Comparison of ENCODE assay signal across 9 cellular contexts in genomic region chr12:79127268-79127895, GRCh38.
A peak's percentile ranks its signal among the peaks of the same experiment; 100 is the strongest.
DNase-seq lines count a peak whose midpoint lies in the region; FAIRE-seq and TF ChIP-seq lines count a peak whose summit lies in the region.
"Had no signal": no experiment of that assay in that cellular context is flagged by ENCODE, and none has a peak within 500 bp of the region (broad histone marks: within the 10 kb centered on the region; RNA-seq: fewer than 3 reads in every experiment).

No MANE protein-coding gene starts in this region.

- no peaks in the 10 kb centered on the region for H3K27me3 ChIP-seq in effector memory CD4-positive, alpha-beta T cell (replicated peaks; ENCODE audit: control insufficient read depth, insufficient read depth, low read length, poor library complexity, severe bottlenecking)

- CTCF ChIA-PET in HEK293T (lab: Yijun Ruan, JAX) = no interaction called here

- FAIRE-seq in GM12891 (lab: Jason Lieb, UNC) = no peak

- no peak overlapping the region for H3K4me3 ChIP-seq in GM12865 (ENCODE audit: low read depth, low read length)
- no peak overlapping the region for H3K4me3 ChIP-seq in foreskin fibroblast (ENCODE audit: low read depth in 1 of 2, low read length in 2 of 2)
- no peak overlapping the region for H3K4me3 ChIP-seq in effector memory CD4-positive, alpha-beta T cell (ENCODE audit: insufficient read depth, low read depth, low read length, poor library complexity, severe bottlenecking)

- no peak for TF ChIP-seq POLR2A in GM12891 (IDR thresholded peaks at IDR 0.05; ENCODE audit: low read depth, low read length)

- H3K27ac ChIP-seq in effector memory CD4-positive, alpha-beta T cell (ENCODE audit: insufficient read depth, low read length, poor library complexity, severe bottlenecking) = no peak overlapping the region

- H3K4me1 ChIP-seq in effector memory CD4-positive, alpha-beta T cell (ENCODE audit: control insufficient read depth, insufficient read depth, low read length, poor library complexity, severe bottlenecking) = no peaks in the 10 kb centered on the region

- peak; percentile 55 for DNase-seq in GM12865 (ENCODE audit: low read depth)
- peak; percentile 76 for DNase-seq in H4 (ENCODE audit: low spot score)
- peak; percentile 95 for DNase-seq in LHCN-M2 (ENCODE audit: low read depth)
- peak; percentile 84 for DNase-seq in foreskin fibroblast
- DNase-seq in NCI-H1417 (lab: John Stamatoyannopoulos, UW) = no peak
- DNase-seq in GM12891 (ENCODE audit: insufficient read length, low spot score) = no peak
- DNase-seq in effector memory CD4-positive, alpha-beta T cell = no peak
- no peak for DNase-seq in HEK293T (ENCODE audit: extremely low spot score)
- DNase-seq: natural killer cell had no signal

- no peaks in the 10 kb centered on the region for H3K36me3 ChIP-seq in effector memory CD4-positive, alpha-beta T cell (ENCODE audit: control insufficient read depth, insufficient read depth, low read length)

- POLR2A ChIA-PET in HEK293T (lab: Yijun Ruan, JAX) = no interaction called here

- H3K9me3 ChIP-seq in effector memory CD4-positive, alpha-beta T cell (ENCODE audit: control insufficient read depth, low read length) = no peaks in the 10 kb centered on the region

- no peak for TF ChIP-seq CTCF in GM12865 (IDR thresholded peaks at IDR 0.05; ENCODE audit: insufficient read depth, low read depth, low read length, missing control alignments)
- no peak for TF ChIP-seq CTCF in foreskin fibroblast (IDR thresholded peaks at IDR 0.05; ENCODE audit: low read depth, low read length)

TF ChIP-seq in GM12891, 5 proteins besides CTCF, POLR2A, EP300 and RAD21:
- no peak for TF ChIP-seq POU2F2 (IDR thresholded peaks at IDR 0.05; ENCODE audit: low read depth, low read length)
- TF ChIP-seq POLR2AphosphoS5 (IDR thresholded peaks at IDR 0.05; ENCODE audit: low read depth, low read length) = no peak
- no peak for TF ChIP-seq SPI1 (IDR thresholded peaks at IDR 0.05; ENCODE audit: low read depth, low read length)
- TF ChIP-seq PAX5 (IDR thresholded peaks at IDR 0.05; ENCODE audit: insufficient read depth, low read length, severe bottlenecking) = no peak
- TF ChIP-seq TAF1 (IDR thresholded peaks at IDR 0.05; ENCODE audit: low read depth, low read length) = no peak

TF ChIP-seq in HEK293T, 16 proteins besides CTCF, POLR2A, EP300 and RAD21:
- TF ChIP-seq ZNF384 (IDR thresholded peaks at IDR 0.05) (no peak), BHLHE40 (IDR thresholded peaks at IDR 0.05; ENCODE audit: borderline replicate concordance) (no peak), CTBP1 (IDR thresholded peaks at IDR 0.05; ENCODE audit: borderline replicate concordance) (no peak), LEF1 (IDR thresholded peaks at IDR 0.05; ENCODE audit: borderline replicate concordance) (no peak), TARDBP (IDR thresholded peaks at IDR 0.05) (no peak)
TF ChIP-seq in HEK293T: peak in this region for 0.

Comparison
In these comparisons a context has a peak if more than half of its experiments do, and no peak if none do; other contexts are left out.
1. DNase-seq: peak in GM12865 (single experiment), H4 (single experiment), LHCN-M2 (single experiment) and foreskin fibroblast (2 of 2); none in NCI-H1417 (0 of 3), GM12891 (single experiment), effector memory CD4-positive, alpha-beta T cell (0 of 3) and HEK293T (single experiment).